Comparison of ENCODE assay signal across 10 cellular contexts in genomic region chr4:84277923-84278322, GRCh38.
"Had no signal": no experiment of that assay in that cellular context is flagged by ENCODE, and none has a peak within 500 bp of the region (broad histone marks: within the 10 kb centered on the region; RNA-seq: fewer than 3 reads in every experiment).

No MANE protein-coding gene starts in this region.

- H3K9me3 ChIP-seq: HAP-1 had no signal

- H3K9ac ChIP-seq: GM23248 had no signal

- H3K36me3 ChIP-seq: HAP-1 had no signal

- H3K4me1 ChIP-seq: HAP-1 had no signal

- FAIRE-seq: H54 had no signal

- ATAC-seq: GM23338, HCT116 had no signal

- H3K27ac ChIP-seq: GM23248 had no signal

- DNase-seq: GM23248, GOT3, H7, H9, HCEC 1CT, HFFc6 had no signal

- H3K4me2 ChIP-seq: GM23338 had no signal

- H3K4me3 ChIP-seq: GM23248, GM23338, HAP-1 had no signal

- H2AFZ ChIP-seq: GM23248, GM23338 had no signal
